In the genomic region with DNA sequence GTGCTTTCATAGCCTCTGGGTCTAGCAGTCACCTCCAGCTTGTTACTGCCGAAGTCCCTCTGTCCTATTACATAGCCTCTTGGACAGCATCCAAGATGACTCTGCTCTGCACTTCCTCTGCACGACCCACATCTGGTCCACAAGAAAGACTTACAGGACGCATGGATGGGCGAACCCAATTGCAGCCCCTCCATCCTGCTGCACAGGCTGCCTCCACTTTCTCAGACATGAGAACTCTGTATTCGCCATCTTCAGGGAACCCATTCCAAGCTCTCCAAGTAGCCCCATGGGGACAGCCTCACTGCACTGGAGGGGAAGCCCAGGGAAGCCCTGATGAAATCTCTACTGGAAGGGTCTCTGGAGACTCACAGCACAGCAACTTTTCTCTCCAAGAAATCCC, we compare ENCODE assay signal across 14 cellular contexts.
A peak's percentile ranks its signal among the peaks of the same experiment; 100 is the strongest.
DNase-seq lines count a peak whose midpoint lies in the region; ATAC-seq and TF ChIP-seq lines count a peak whose summit lies in the region.
"Had no signal": no experiment of that assay in that cellular context is flagged by ENCODE, and none has a peak within 500 bp of the region (broad histone marks: within the 10 kb centered on the region; RNA-seq: fewer than 3 reads in every experiment).

No MANE protein-coding gene starts in this region.

- H3K36me3 ChIP-seq in gastroesophageal sphincter = peaks cover 0 to 8% of the 10 kb centered on the region in 2 donors
- H3K36me3 ChIP-seq: upper lobe of left lung had no signal

- no peak for TF ChIP-seq POLR2A in gastroesophageal sphincter (IDR thresholded peaks at IDR 0.05)

- no peaks in the 10 kb centered on the region for H3K4me1 Mint-ChIP-seq in activated CD4-positive, alpha-beta T cell treated with anti-CD3 and anti-CD28 coated beads for 36 hours
- H3K4me1 Mint-ChIP-seq in activated CD4-positive, alpha-beta memory T cell treated with anti-CD3 and anti-CD28 coated beads for 36 hours (ENCODE audit: low read depth) = no peaks in the 10 kb centered on the region
- H3K4me1 Mint-ChIP-seq in activated CD8-positive, alpha-beta T cell treated with anti-CD3 and anti-CD28 coated beads, Interleukin-2, amount 10 ng/mL, durations not matched to agents 7 days and 5 days (ENCODE audit: low read depth) = no peaks in the 10 kb centered on the region

- H3K4me3 ChIP-seq in gastroesophageal sphincter = no peak overlapping the region
- H3K4me3 ChIP-seq: lung, upper lobe of left lung had no signal

- no peak for TF ChIP-seq CTCF in gastroesophageal sphincter (IDR thresholded peaks at IDR 0.05)

- DNase-seq in HCEC 1CT (peak; percentile 52), pons (ENCODE audit: low spot score) (peak; percentile 42)
- DNase-seq in activated CD4-positive, alpha-beta T cell treated with anti-CD3 and anti-CD28 coated beads for 36 hours = no peak
- no peak for DNase-seq in activated CD4-positive, alpha-beta memory T cell treated with anti-CD3 and anti-CD28 coated beads for 36 hours
- no peak for DNase-seq in activated CD8-positive, alpha-beta T cell treated with anti-CD3 and anti-CD28 coated beads, Interleukin-2, amount 10 ng/mL, durations not matched to agents 7 days and 5 days
- DNase-seq: foreskin melanocyte, NCI-H2081 treated with DMSO at 0.1 percent for 48 hours had no signal

- no peak for TF ChIP-seq EP300 in gastroesophageal sphincter (IDR thresholded peaks at IDR 0.05)

- intact Hi-C loops in activated CD4-positive, alpha-beta T cell treated with anti-CD3 and anti-CD28 coated beads for 36 hours (cut with DNase I, micrococcal nuclease) = no loop called here
- intact Hi-C loops in activated CD4-positive, alpha-beta memory T cell treated with anti-CD3 and anti-CD28 coated beads for 36 hours (cut with micrococcal nuclease) = no loop called here

- no peak overlapping the region for H3K27ac Mint-ChIP-seq in activated CD4-positive, alpha-beta T cell treated with anti-CD3 and anti-CD28 coated beads for 36 hours
- H3K27ac Mint-ChIP-seq in activated CD4-positive, alpha-beta memory T cell treated with anti-CD3 and anti-CD28 coated beads for 36 hours = no peak overlapping the region
- H3K27ac Mint-ChIP-seq in activated CD8-positive, alpha-beta T cell treated with anti-CD3 and anti-CD28 coated beads, Interleukin-2, amount 10 ng/mL, durations not matched to agents 7 days and 5 days = no peak overlapping the region
- H3K27ac Mint-ChIP-seq: activated T-helper 1 cell treated with anti-CD3 and anti-CD28 coated beads, Interleukin-12 subunit alpha, Interleukin-12 subunit beta, Interleukin-2, Interleukin-4 antibody, amounts not matched to agents 30 ng/mL and 10 ng/mL and 1 ng/mL, durations not matched to agents 14 hours and 24 hours and 36 hours had no signal

- no peaks in the 10 kb centered on the region for H3K36me3 Mint-ChIP-seq in activated CD4-positive, alpha-beta T cell treated with anti-CD3 and anti-CD28 coated beads for 36 hours (ENCODE audit: low read depth)
- H3K36me3 Mint-ChIP-seq in activated CD4-positive, alpha-beta memory T cell treated with anti-CD3 and anti-CD28 coated beads for 36 hours = no peaks in the 10 kb centered on the region
- H3K36me3 Mint-ChIP-seq in activated CD8-positive, alpha-beta T cell treated with anti-CD3 and anti-CD28 coated beads, Interleukin-2, amount 10 ng/mL, durations not matched to agents 7 days and 5 days (ENCODE audit: low read depth) = no peaks in the 10 kb centered on the region

- 41% methylated on average over 5 of the region's 5 CpGs; no CpG with 5 or more reads in 1 of the 2 donors for WGBS in gastroesophageal sphincter (ENCODE audit: low coverage in 1 of 2), 2 donors

- H3K4me1 ChIP-seq in gastroesophageal sphincter = peaks cover 0 to 56% (median 16%) of the 10 kb centered on the region in 3 donors

- CTCF ChIA-PET in activated CD4-positive, alpha-beta T cell treated with anti-CD3 and anti-CD28 coated beads for 36 hours (lab: Charles Lee) = interaction anchor here (0.6 to 0.7 kb wide), 3 partner anchors 44 to 1412 kb away, joined by 3 read pairs; no protein-coding TSS in a partner anchor
- CTCF ChIA-PET in activated CD4-positive, alpha-beta memory T cell treated with anti-CD3 and anti-CD28 coated beads for 36 hours (lab: Charles Lee) = no interaction called here
- CTCF ChIA-PET in activated CD8-positive, alpha-beta T cell treated with anti-CD3 and anti-CD28 coated beads, Interleukin-2, amount 10 ng/mL, durations not matched to agents 7 days and 5 days (lab: Charles Lee) = no interaction called here

- H3K27ac ChIP-seq in gastroesophageal sphincter = peak overlapping the region in 3 of 4 donors; percentile 7 to 55 (median 12)
- H3K27ac ChIP-seq: VCaP had no signal

- H3K9me3 Mint-ChIP-seq in activated CD4-positive, alpha-beta T cell treated with anti-CD3 and anti-CD28 coated beads for 36 hours (ENCODE audit: low read depth) = no peaks in the 10 kb centered on the region
- no peaks in the 10 kb centered on the region for H3K9me3 Mint-ChIP-seq in activated CD4-positive, alpha-beta memory T cell treated with anti-CD3 and anti-CD28 coated beads for 36 hours
- H3K9me3 Mint-ChIP-seq in activated CD8-positive, alpha-beta T cell treated with anti-CD3 and anti-CD28 coated beads, Interleukin-2, amount 10 ng/mL, durations not matched to agents 7 days and 5 days (ENCODE audit: insufficient read depth) = no peaks in the 10 kb centered on the region
- H3K9me3 Mint-ChIP-seq: activated T-helper 1 cell treated with anti-CD3 and anti-CD28 coated beads, Interleukin-12 subunit alpha, Interleukin-12 subunit beta, Interleukin-2, Interleukin-4 antibody, amounts not matched to agents 30 ng/mL and 10 ng/mL and 1 ng/mL, durations not matched to agents 14 hours and 24 hours and 36 hours had no signal

- POLR2A ChIA-PET in activated CD4-positive, alpha-beta T cell treated with anti-CD3 and anti-CD28 coated beads for 36 hours (lab: Charles Lee) = no interaction called here
- POLR2A ChIA-PET in activated CD4-positive, alpha-beta memory T cell treated with anti-CD3 and anti-CD28 coated beads for 36 hours (lab: Charles Lee) = no interaction called here
- POLR2A ChIA-PET in activated CD8-positive, alpha-beta T cell treated with anti-CD3 and anti-CD28 coated beads, Interleukin-2, amount 10 ng/mL, durations not matched to agents 7 days and 5 days (lab: Charles Lee) = no interaction called here

- H3K27me3 Mint-ChIP-seq in activated CD4-positive, alpha-beta T cell treated with anti-CD3 and anti-CD28 coated beads for 36 hours = peaks cover 2% of the 10 kb centered on the region
- H3K27me3 Mint-ChIP-seq in activated CD4-positive, alpha-beta memory T cell treated with anti-CD3 and anti-CD28 coated beads for 36 hours = no peaks in the 10 kb centered on the region
- H3K27me3 Mint-ChIP-seq in activated CD8-positive, alpha-beta T cell treated with anti-CD3 and anti-CD28 coated beads, Interleukin-2, amount 10 ng/mL, durations not matched to agents 7 days and 5 days (ENCODE audit: low read depth) = peaks cover 2% of the 10 kb centered on the region

- H3K27me3 ChIP-seq in gastroesophageal sphincter = no peaks in the 10 kb centered on the region
- H3K27me3 ChIP-seq: upper lobe of left lung had no signal

- H3K4me3 Mint-ChIP-seq in activated CD4-positive, alpha-beta T cell treated with anti-CD3 and anti-CD28 coated beads for 36 hours = no peak overlapping the region
- H3K4me3 Mint-ChIP-seq in activated CD4-positive, alpha-beta memory T cell treated with anti-CD3 and anti-CD28 coated beads for 36 hours = no peak overlapping the region
- no peak overlapping the region for H3K4me3 Mint-ChIP-seq in activated CD8-positive, alpha-beta T cell treated with anti-CD3 and anti-CD28 coated beads, Interleukin-2, amount 10 ng/mL, durations not matched to agents 7 days and 5 days
- H3K4me3 Mint-ChIP-seq: activated T-helper 1 cell treated with anti-CD3 and anti-CD28 coated beads, Interleukin-12 subunit alpha, Interleukin-12 subunit beta, Interleukin-2, Interleukin-4 antibody, amounts not matched to agents 30 ng/mL and 10 ng/mL and 1 ng/mL, durations not matched to agents 14 hours and 24 hours and 36 hours had no signal

- no peaks in the 10 kb centered on the region for H3K9me3 ChIP-seq in gastroesophageal sphincter
- H3K9me3 ChIP-seq: upper lobe of left lung had no signal

- ATAC-seq in SK-N-SH treated with all-trans-retinoic acid at 6 μM for 48 hours = no peak
- peak; percentile 46 for ATAC-seq in gastroesophageal sphincter
- no peak for ATAC-seq in activated CD4-positive, alpha-beta T cell treated with anti-CD3 and anti-CD28 coated beads for 36 hours
- ATAC-seq in GM21360 (IDR thresholded peaks at IDR 0.05; ENCODE audit: unreplicated experiment) = no peak
- ATAC-seq in activated CD8-positive, alpha-beta T cell treated with anti-CD3 and anti-CD28 coated beads, Interleukin-2, amount 10 ng/mL, durations not matched to agents 7 days and 5 days = no peak

TF ChIP-seq in SK-N-SH treated with all-trans-retinoic acid at 6 μM for 48 hours, 23 proteins besides CTCF, POLR2A, EP300 and RAD21:
- TF ChIP-seq ZNF70 (CRISPR knock-in tag; IDR thresholded peaks at IDR 0.05) = 0 out of 2 replicates have a peak, but pooled peaks have one; percentile 14
- TF ChIP-seq, protein P1, sequence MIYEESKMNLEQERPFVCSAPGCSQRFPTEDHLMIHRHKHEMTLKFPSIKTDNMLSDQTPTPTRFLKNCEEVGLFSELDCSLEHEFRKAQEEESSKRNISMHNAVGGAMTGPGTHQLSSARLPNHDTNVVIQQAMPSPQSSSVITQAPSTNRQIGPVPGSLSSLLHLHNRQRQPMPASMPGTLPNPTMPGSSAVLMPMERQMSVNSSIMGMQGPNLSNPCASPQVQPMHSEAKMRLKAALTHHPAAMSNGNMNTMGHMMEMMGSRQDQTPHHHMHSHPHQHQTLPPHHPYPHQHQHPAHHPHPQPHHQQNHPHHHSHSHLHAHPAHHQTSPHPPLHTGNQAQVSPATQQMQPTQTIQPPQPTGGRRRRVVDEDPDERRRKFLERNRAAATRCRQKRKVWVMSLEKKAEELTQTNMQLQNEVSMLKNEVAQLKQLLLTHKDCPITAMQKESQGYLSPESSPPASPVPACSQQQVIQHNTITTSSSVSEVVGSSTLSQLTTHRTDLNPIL (CRISPR knock-in tag; IDR thresholded peaks at IDR 0.05; ENCODE audit: low read depth) = no peak

Comparison
In these comparisons a context has a peak if more than half of its experiments do, and no peak if none do; other contexts are left out.
1. DNase-seq: peak in HCEC 1CT (single experiment) and pons (single experiment); none in activated CD4-positive, alpha-beta T cell treated with anti-CD3 and anti-CD28 coated beads for 36 hours (single experiment), activated CD4-positive, alpha-beta memory T cell treated with anti-CD3 and anti-CD28 coated beads for 36 hours (single experiment) and activated CD8-positive, alpha-beta T cell treated with anti-CD3 and anti-CD28 coated beads, Interleukin-2, amount 10 ng/mL, durations not matched to agents 7 days and 5 days (single experiment).